ENCODE assay signal across 9 cellular contexts in genomic region chr19:19444694-19445155, GRCh38. TPM values are rescaled to one million over a fixed set of nuclear protein-coding genes. Genes with fewer than 3 reads are reported as not detected.
DNase-seq lines count a peak whose midpoint lies in the region; ATAC-seq and TF ChIP-seq lines count a peak whose summit lies in the region.
"Had no signal": no experiment of that assay in that cellular context is flagged by ENCODE, and none has a peak within 500 bp of the region (broad histone marks: within the 10 kb centered on the region; RNA-seq: fewer than 3 reads in every experiment).

No MANE protein-coding gene starts in this region.

- CTCF ChIA-PET in activated naive CD4-positive, alpha-beta T cell treated with anti-CD3 and anti-CD28 coated beads, Interleukin-2, amount 10 ng/mL, durations not matched to agents 7 days and 5 days (lab: Charles Lee): interaction anchor here (1.0 to 1.6 kb wide), 2 partner anchors 46 to 80 kb away, joined by 3 to 5 read pairs; no protein-coding TSS in a partner anchor

- no peak for TF ChIP-seq EP300 in upper lobe of left lung (IDR thresholded peaks at IDR 0.05)

- peak overlapping the region in 3 of 4 donors; percentile 48 to 69 (median 63) for H3K27ac ChIP-seq in upper lobe of left lung
- no peak overlapping the region for H3K27ac ChIP-seq in caudate nucleus (ENCODE audit: low read depth, low read length)

- H3K36me3 ChIP-seq in upper lobe of left lung: no peaks in the 10 kb centered on the region

- no peaks in the 10 kb centered on the region for H3K27me3 Mint-ChIP-seq in activated naive CD4-positive, alpha-beta T cell treated with anti-CD3 and anti-CD28 coated beads, Interleukin-2, amount 10 ng/mL, durations not matched to agents 7 days and 5 days
- H3K27me3 Mint-ChIP-seq in T-helper 1 cell treated with Interleukin-12 subunit alpha and Interleukin-12 subunit beta and Interleukin-4 antibody, amounts not matched to agents 30 μg/mL and 1 μg/mL, for 36 hours (ENCODE audit: low read depth): no peaks in the 10 kb centered on the region

- TF ChIP-seq CTCF in upper lobe of left lung (IDR thresholded peaks at IDR 0.05): no peak

- peak; percentile 45 for DNase-seq in activated naive CD4-positive, alpha-beta T cell treated with anti-CD3 and anti-CD28 coated beads, Interleukin-2, amount 10 ng/mL, durations not matched to agents 7 days and 5 days
- DNase-seq in activated naive CD4-positive, alpha-beta T cell treated with Interleukin-2 at 50 U/mL for 16 hours: no peak
- DNase-seq in glomerular visceral epithelial cell (ENCODE audit: extremely low spot score) (peak; percentile 58), upper lobe of left lung (peak in 1 of 2 donors; percentile 66), HPDE6-E6E7 (ENCODE audit: extremely low spot score) (no peak), caudate nucleus (lab: John Stamatoyannopoulos, UW) (no peak)
- DNase-seq: stimulated activated CD4-positive, alpha-beta T cell treated with anti-CD3 and anti-CD28 coated beads, Interleukin-4, amount 100 ng/mL, for 24 hours had no signal

- no peak for TF ChIP-seq POLR2A in upper lobe of left lung (IDR thresholded peaks at IDR 0.05)

- peaks cover 40% of the 10 kb centered on the region for H3K36me3 Mint-ChIP-seq in activated naive CD4-positive, alpha-beta T cell treated with anti-CD3 and anti-CD28 coated beads, Interleukin-2, amount 10 ng/mL, durations not matched to agents 7 days and 5 days
- peaks cover 19% of the 10 kb centered on the region for H3K36me3 Mint-ChIP-seq in T-helper 1 cell treated with Interleukin-12 subunit alpha and Interleukin-12 subunit beta and Interleukin-4 antibody, amounts not matched to agents 30 μg/mL and 1 μg/mL, for 36 hours (ENCODE audit: low read depth)

- ATAC-seq in upper lobe of left lung (ENCODE audit: low FRiP score in 2 of 2) (peak; percentile 16 to 77), GM21786 (IDR thresholded peaks at IDR 0.05; ENCODE audit: unreplicated experiment) (no peak)

- H3K4me3 Mint-ChIP-seq in activated naive CD4-positive, alpha-beta T cell treated with anti-CD3 and anti-CD28 coated beads, Interleukin-2, amount 10 ng/mL, durations not matched to agents 7 days and 5 days: no peak overlapping the region
- peak overlapping the region; percentile 19 for H3K4me3 Mint-ChIP-seq in T-helper 1 cell treated with Interleukin-12 subunit alpha and Interleukin-12 subunit beta and Interleukin-4 antibody, amounts not matched to agents 30 μg/mL and 1 μg/mL, for 36 hours

- no peaks in the 10 kb centered on the region for H3K27me3 ChIP-seq in upper lobe of left lung

- H3K9me3 ChIP-seq in upper lobe of left lung: no peaks in the 10 kb centered on the region

- H3K4me3 ChIP-seq in upper lobe of left lung: no peak overlapping the region

- H3K4me1 Mint-ChIP-seq in activated naive CD4-positive, alpha-beta T cell treated with anti-CD3 and anti-CD28 coated beads, Interleukin-2, amount 10 ng/mL, durations not matched to agents 7 days and 5 days: peaks cover 67% of the 10 kb centered on the region
- peaks cover 55% of the 10 kb centered on the region for H3K4me1 Mint-ChIP-seq in T-helper 1 cell treated with Interleukin-12 subunit alpha and Interleukin-12 subunit beta and Interleukin-4 antibody, amounts not matched to agents 30 μg/mL and 1 μg/mL, for 36 hours (ENCODE audit: low read depth)

- H3K4me1 ChIP-seq in upper lobe of left lung: peaks cover 27 to 38% (median 32%) of the 10 kb centered on the region in 4 donors

- peak overlapping the region; percentile 90 for H3K27ac Mint-ChIP-seq in activated naive CD4-positive, alpha-beta T cell treated with anti-CD3 and anti-CD28 coated beads, Interleukin-2, amount 10 ng/mL, durations not matched to agents 7 days and 5 days
- peak overlapping the region; percentile 80 for H3K27ac Mint-ChIP-seq in T-helper 1 cell treated with Interleukin-12 subunit alpha and Interleukin-12 subunit beta and Interleukin-4 antibody, amounts not matched to agents 30 μg/mL and 1 μg/mL, for 36 hours

- peaks cover 2% of the 10 kb centered on the region for H3K9me3 Mint-ChIP-seq in activated naive CD4-positive, alpha-beta T cell treated with anti-CD3 and anti-CD28 coated beads, Interleukin-2, amount 10 ng/mL, durations not matched to agents 7 days and 5 days
- H3K9me3 Mint-ChIP-seq in T-helper 1 cell treated with Interleukin-12 subunit alpha and Interleukin-12 subunit beta and Interleukin-4 antibody, amounts not matched to agents 30 μg/mL and 1 μg/mL, for 36 hours: no peaks in the 10 kb centered on the region

- 53 to 60% methylated on average over 3 of the region's 3 CpGs for WGBS in upper lobe of left lung, 2 donors

RNA-seq across cellular contexts. Expression of gene GATAD2A, which starts 39.2 kb away (rescaled TPM):
- total RNA-seq in upper lobe of left lung: 100 to 1,000 TPM in 2 of 6 donors, 10 to 100 TPM in 4; 60.8 to 182 (median 88.0) TPM

Comparison
In these comparisons a context has a peak if more than half of its experiments do, and no peak if none do; other contexts are left out.
1. DNase-seq: peak in activated naive CD4-positive, alpha-beta T cell treated with anti-CD3 and anti-CD28 coated beads, Interleukin-2, amount 10 ng/mL, durations not matched to agents 7 days and 5 days (single experiment) and glomerular visceral epithelial cell (single experiment); none in activated naive CD4-positive, alpha-beta T cell treated with Interleukin-2 at 50 U/mL for 16 hours (single experiment), HPDE6-E6E7 (single experiment) and caudate nucleus (0 of 61).